Comparison of ENCODE assay signal across 8 cellular contexts in the genomic region with DNA sequence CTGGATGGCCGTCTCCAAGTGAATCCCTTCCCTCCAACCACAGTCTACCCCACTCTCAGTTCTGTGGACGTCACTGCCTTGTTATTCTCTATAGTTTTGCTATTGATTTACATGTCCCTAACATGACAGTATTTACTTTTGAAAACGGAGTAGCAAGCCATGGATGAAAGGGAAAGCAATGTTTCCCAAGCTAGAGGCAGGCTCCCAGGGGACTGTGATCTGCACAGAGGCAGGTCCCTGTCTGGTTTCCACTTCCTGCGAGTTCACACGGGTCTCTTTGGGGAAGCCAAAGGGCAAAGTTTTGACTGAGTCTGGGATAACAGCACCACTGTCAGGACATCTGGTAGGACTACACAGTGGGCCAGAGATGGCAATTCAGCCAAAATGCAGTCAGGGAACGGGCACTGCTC. TPM values are rescaled to one million over a fixed set of nuclear protein-coding genes. Genes with fewer than 3 reads are reported as not detected.
DNase-seq lines count a peak whose midpoint lies in the region; ATAC-seq and TF ChIP-seq lines count a peak whose summit lies in the region.

No MANE protein-coding gene starts in this region.

- H3K27ac ChIP-seq in suprapubic skin = no peak overlapping the region

- DNase-seq in GM06990 (ENCODE audit: extremely low read depth, insufficient read length) (peak; percentile 35), left cardiac atrium (peak; percentile 51), NCI-H2081 treated with DMSO at 0.1 percent for 48 hours (lab: John Stamatoyannopoulos, UW) (no peak), SKM-1 treated with dmso at 0.1 percent for 144 hours (lab: John Stamatoyannopoulos, UW; ENCODE audit: unreplicated experiment) (no peak), suprapubic skin (ENCODE audit: low spot score in 2 of 2) (no peak), HK-2 (ENCODE audit: unreplicated experiment) (no peak)

- no peaks in the 10 kb centered on the region for H3K9me3 ChIP-seq in suprapubic skin

- TF ChIP-seq CTCF in GM06990 (IDR thresholded peaks at IDR 0.05; ENCODE audit: insufficient read depth, low read length, poor library complexity, severe bottlenecking) = peak; percentile 35
- no peak for TF ChIP-seq CTCF in suprapubic skin (IDR thresholded peaks at IDR 0.05)

- intact Hi-C loops in left cardiac atrium (cut with DNase I) = no loop called here

- H3K36me3 ChIP-seq in GM06990 (ENCODE audit: control insufficient read depth, insufficient read depth, low read length) (no peaks in the 10 kb centered on the region), suprapubic skin (no peaks in the 10 kb centered on the region)

- H3K4me3 ChIP-seq in GM06990 (replicated peaks; ENCODE audit: low read depth, low read length) = no peak overlapping the region
- H3K4me3 ChIP-seq in suprapubic skin = no peak overlapping the region

- no peaks in the 10 kb centered on the region for H3K27me3 ChIP-seq in GM06990 (replicated peaks; ENCODE audit: control insufficient read depth, insufficient read depth, low read length)
- no peaks in the 10 kb centered on the region for H3K27me3 ChIP-seq in suprapubic skin

- ATAC-seq in GM21381 (IDR thresholded peaks at IDR 0.05; ENCODE audit: unreplicated experiment) = peak; percentile 94
- ATAC-seq in HG03558 (IDR thresholded peaks at IDR 0.05; ENCODE audit: extremely low read depth, unreplicated experiment) = peak; percentile 90
- peak; percentile 70 to 81 for ATAC-seq in left cardiac atrium

- H3K4me1 ChIP-seq in suprapubic skin = peaks cover 4% of the 10 kb centered on the region

- no peak for TF ChIP-seq POLR2A in suprapubic skin (IDR thresholded peaks at IDR 0.05)

- TF ChIP-seq EP300 in suprapubic skin (IDR thresholded peaks at IDR 0.05) = no peak

- WGBS in suprapubic skin = 42% methylated on average over 6 of the region's 6 CpGs

RNA-seq across cellular contexts. Expression of a gene that starts 12.7 kb away (rescaled TPM):
- total RNA-seq in left cardiac atrium (under 1 TPM; 0.31 to 0.41 TPM), suprapubic skin (1 to 10 TPM in 1 of 4 donors, under 1 TPM in 1, not detected in 2; 0.34 to 7.6 TPM)

RNA-seq across cellular contexts. Expression of a gene that starts 35.6 kb away (rescaled TPM):
- 10 to 100 TPM; 46.7 to 55.6 TPM for total RNA-seq in left cardiac atrium
- 10 to 100 TPM; 33.0 to 38.0 (median 33.9) TPM for total RNA-seq in suprapubic skin

Comparison
In these comparisons a context has a peak if more than half of its experiments do, and no peak if none do; other contexts are left out.
1. DNase-seq: peak in GM06990 (single experiment) and left cardiac atrium (single experiment); none in NCI-H2081 treated with DMSO at 0.1 percent for 48 hours (single experiment), SKM-1 treated with dmso at 0.1 percent for 144 hours (single experiment), suprapubic skin (0 of 2) and HK-2 (single experiment).
2. Peak in every context shown above with its lines, with median percentiles within 50 percentile points of each other: ATAC-seq.